8 cellular contexts compared by ENCODE assay signal in genomic region chr3:49689887-49690624, GRCh38. TPM values are rescaled to one million over a fixed set of nuclear protein-coding genes. Genes with fewer than 3 reads are reported as not detected.
A peak's percentile ranks its signal among the peaks of the same experiment; 100 is the strongest.
DNase-seq lines count a peak whose midpoint lies in the region; ATAC-seq and TF ChIP-seq lines count a peak whose summit lies in the region.
"Not testable (repeated sequence)": the region's sequence is repeated elsewhere in the genome, so short reads cannot be mapped to it uniquely, and the experiment has no call there.

No MANE protein-coding gene starts in this region.

- H3K23ac ChIP-seq in H9 (ENCODE audit: insufficient read length, low read depth, low read length), result not testable (repeated sequence)

- H3K4me3 ChIP-seq in BE2C (ENCODE audit: low read depth, low read length) (peak overlapping the region; percentile 80), PC-3 (ENCODE audit: low read length) (peak overlapping the region; percentile 96), ectodermal cell (ENCODE audit: insufficient read depth, low read depth, low read length) (peak overlapping the region; percentile 82), iPS-11a (ENCODE audit: low read depth, low read length) (peak overlapping the region; percentile 82), stomach (peak overlapping the region; percentile 71 to 95 (median 83))

- not testable (repeated sequence) for H3K4me1 ChIP-seq in BE2C; H9 (ENCODE audit: insufficient read depth, low read length); PC-3 (ENCODE audit: insufficient read depth, low read length); ectodermal cell (ENCODE audit: control insufficient read depth, insufficient read depth, low read length)
- peaks cover 26 to 52% (median 49%) of the 10 kb centered on the region in 4 donors for H3K4me1 ChIP-seq in stomach

- H3K4me2 ChIP-seq in H9 (ENCODE audit: insufficient read depth, insufficient read length, low read length) (peak overlapping the region; percentile 74), PC-3 (ENCODE audit: low read length) (peak overlapping the region; percentile 92)

- WGBS in H9 (ENCODE audit: extremely low coverage, insufficient read length, low lambda C conversion rate), result no CpG with 5 or more reads among the region's 19 CpGs
- whole genome bisulfite sequencing in ectodermal cell, 2 experiments, result 16 to 19% methylated on average over 19 of the region's 19 CpGs
- 5 to 8% (median 5%) methylated on average over 14 to 19 of the region's 19 CpGs for WGBS in stomach, 5 donors

- H3K18ac ChIP-seq in H9 (ENCODE audit: insufficient read length, low read depth, low read length), result not testable (repeated sequence)

- H2AK5ac ChIP-seq in H9 (ENCODE audit: insufficient read length, low read length), result not testable (repeated sequence)

- not testable (repeated sequence) for H4K8ac ChIP-seq in H9 (replicated peaks; ENCODE audit: insufficient read length, low read depth, low read length)

- H4K5ac ChIP-seq in H9 (ENCODE audit: insufficient read length, low read depth, low read length), result not testable (repeated sequence)

- not testable (repeated sequence) for ATAC-seq in PC-3

- H3K9ac ChIP-seq in H9 (ENCODE audit: extremely low read depth, insufficient read length, low read length), result peak overlapping the region; percentile 42
- peak overlapping the region; percentile 93 for H3K9ac ChIP-seq in PC-3 (ENCODE audit: low read length)

- DNase-seq in BE2C; H9; PC-3; activated naive CD4-positive, alpha-beta T cell treated with anti-CD3 and anti-CD28 coated beads for 36 hours; stomach: not testable (repeated sequence)

- not testable (repeated sequence) for TF ChIP-seq EP300 in stomach (IDR thresholded peaks at IDR 0.05)

- not testable (repeated sequence) for H2BK20ac ChIP-seq in H9 (ENCODE audit: low read depth, low read length, poor library complexity, severe bottlenecking)

- not testable (repeated sequence) for H3K27ac ChIP-seq in H9 (ENCODE audit: insufficient read length, low read depth, low read length); PC-3 (ENCODE audit: low read length); ectodermal cell (ENCODE audit: insufficient read depth, low read depth, low read length, poor library complexity, severe bottlenecking)
- peak overlapping the region; percentile 77 to 91 (median 88) for H3K27ac ChIP-seq in stomach

- not testable (repeated sequence) for H2BK5ac ChIP-seq in H9 (ENCODE audit: insufficient read length, low read length)

- H3K9me3 ChIP-seq in BE2C; H9 (ENCODE audit: control insufficient read depth, low read depth, low read length); PC-3 (ENCODE audit: low read length); ectodermal cell (ENCODE audit: control insufficient read depth, low read length); stomach: not testable (repeated sequence)

- not testable (repeated sequence) for H3K9me2 ChIP-seq in PC-3 (replicated peaks; ENCODE audit: low read length)

- TF ChIP-seq POLR2A in stomach (IDR thresholded peaks at IDR 0.05), result not testable (repeated sequence)

- not testable (repeated sequence) for H2BK15ac ChIP-seq in H9 (ENCODE audit: low read depth, low read length)

- not testable (repeated sequence) for H3K79me1 ChIP-seq in H9 (ENCODE audit: insufficient read depth, low read depth, low read length, poor library complexity, severe bottlenecking)

- H4K20me1 ChIP-seq in H9 (ENCODE audit: control insufficient read depth, insufficient read depth, insufficient read length); PC-3 (ENCODE audit: low read length): not testable (repeated sequence)

- not testable (repeated sequence) for H3K9me3 Mint-ChIP-seq in H9; activated naive CD4-positive, alpha-beta T cell treated with anti-CD3 and anti-CD28 coated beads for 36 hours; nephron

- BruUV-seq in PC-3 (replicated peaks; lab: Mats Ljungman, UMichigan), result not testable (repeated sequence)

- H3T11ph ChIP-seq in H9 (ENCODE audit: low read length), result not testable (repeated sequence)

- not testable (repeated sequence) for TF ChIP-seq CTCF in BE2C (IDR thresholded peaks at IDR 0.05; ENCODE audit: low read depth, low read length); H9 (conservative IDR thresholded peaks at IDR 0.05); PC-3 (conservative IDR thresholded peaks at IDR 0.05; ENCODE audit: low read depth, low read length); nephron (IDR thresholded peaks at IDR 0.05; ENCODE audit: unreplicated experiment in 3 of 3); stomach (IDR thresholded peaks at IDR 0.05)

- H3K36me3 ChIP-seq in BE2C; PC-3 (ENCODE audit: low read depth, low read length); ectodermal cell (ENCODE audit: control insufficient read depth, insufficient read depth, low read length); stomach: not testable (repeated sequence)

- H3F3A ChIP-seq in PC-3 (ENCODE audit: low read length, unreplicated experiment), result not testable (repeated sequence)

- H3K79me2 ChIP-seq in H9 (ENCODE audit: insufficient read depth, low read length), result not testable (repeated sequence)
- peaks cover 25% of the 10 kb centered on the region for H3K79me2 ChIP-seq in PC-3 (ENCODE audit: low read length)

- not testable (repeated sequence) for H3K36me3 Mint-ChIP-seq in H9 (ENCODE audit: insufficient read depth in 1 of 3, low read depth in 3 of 3); activated naive CD4-positive, alpha-beta T cell treated with anti-CD3 and anti-CD28 coated beads for 36 hours (ENCODE audit: low read depth); nephron (ENCODE audit: low read depth)

- H3K4me1 Mint-ChIP-seq in H9 (peaks cover 20 to 30% of the 10 kb centered on the region in 2 experiments), nephron (peaks cover 36% of the 10 kb centered on the region)
- H3K4me1 Mint-ChIP-seq in activated naive CD4-positive, alpha-beta T cell treated with anti-CD3 and anti-CD28 coated beads for 36 hours (ENCODE audit: low read depth), result peaks cover 33% of the 10 kb centered on the region

- not testable (repeated sequence) for H2BK120ac ChIP-seq in H9 (ENCODE audit: low read depth, low read length, poor library complexity, severe bottlenecking)

- H3K27me3 Mint-ChIP-seq in H9 (ENCODE audit: low read depth); activated naive CD4-positive, alpha-beta T cell treated with anti-CD3 and anti-CD28 coated beads for 36 hours (ENCODE audit: low read depth); nephron (ENCODE audit: low read depth): not testable (repeated sequence)

- POLR2A ChIA-PET in PC-3 (lab: Charles Lee; ENCODE audit: unreplicated experiment), result not testable (repeated sequence)

- H2BK12ac ChIP-seq in H9 (ENCODE audit: insufficient read length, low read depth, low read length), result not testable (repeated sequence)

- peak overlapping the region in 2 of 3 experiments; percentile 81 to 96; a peak in 5 of 7 replicates for H3K27ac Mint-ChIP-seq in H9
- H3K27ac Mint-ChIP-seq in activated naive CD4-positive, alpha-beta T cell treated with anti-CD3 and anti-CD28 coated beads for 36 hours, result peak overlapping the region; percentile 37
- H3K27ac Mint-ChIP-seq in nephron, result peak overlapping the region; percentile 71 to 97 (median 92)

- H4K91ac ChIP-seq in H9 (ENCODE audit: insufficient read length, low read depth, low read length), result not testable (repeated sequence)

- not testable (repeated sequence) for H3K23me2 ChIP-seq in H9 (ENCODE audit: insufficient read length, low read depth, low read length, poor library complexity, severe bottlenecking)

- not testable (repeated sequence) for H3K56ac ChIP-seq in H9 (ENCODE audit: insufficient read length, low read depth, low read length)

- H3K27me3 ChIP-seq in BE2C; H9 (ENCODE audit: insufficient read depth, low read length); PC-3 (ENCODE audit: low read length); ectodermal cell (ENCODE audit: control insufficient read depth, insufficient read depth, low read length, poor library complexity, severe bottlenecking): not testable (repeated sequence)
- peaks cover 0 to 22% (median 0%) of the 10 kb centered on the region in 3 donors for H3K27me3 ChIP-seq in stomach

- H2AFZ ChIP-seq in H9 (ENCODE audit: low read length), result not testable (repeated sequence)
- H2AFZ ChIP-seq in PC-3 (ENCODE audit: low read length), result peak overlapping the region; percentile 98

- intact Hi-C loops in PC-3 (cut with micrococcal nuclease); stomach (cut with DNase I; ENCODE audit: low total_unique reads): not testable (repeated sequence)
- intact Hi-C loops in activated naive CD4-positive, alpha-beta T cell treated with anti-CD3 and anti-CD28 coated beads for 36 hours (cut with micrococcal nuclease), result loop anchor here (1.0 to 5.0 kb wide), 2 partner anchors 16 to 32 kb away; partner anchors contain the start of genes APEH and GMPPB

- CTCF ChIA-PET in PC-3 (lab: Charles Lee); activated naive CD4-positive, alpha-beta T cell treated with anti-CD3 and anti-CD28 coated beads for 36 hours (lab: Charles Lee): not testable (repeated sequence)

- not testable (repeated sequence) for H3K14ac ChIP-seq in H9 (ENCODE audit: insufficient read depth, low read length)

- not testable (repeated sequence) for H3K4ac ChIP-seq in H9 (ENCODE audit: low read depth, low read length)

- peak overlapping the region; percentile 90 to 99 for H3K4me3 Mint-ChIP-seq in H9
- peak overlapping the region; percentile 97 for H3K4me3 Mint-ChIP-seq in activated naive CD4-positive, alpha-beta T cell treated with anti-CD3 and anti-CD28 coated beads for 36 hours
- peak overlapping the region; percentile 94 to 98 (median 97) for H3K4me3 Mint-ChIP-seq in nephron

RNA-seq across cellular contexts. Expression of gene RNF123, which starts 0.7 kb away (rescaled TPM):
- 35.4 TPM for polyA plus RNA-seq in BE2C (2012; ENCODE audit: insufficient read depth, insufficient read length, low read depth)
- total RNA-seq in H9 (2021) (39.9 and 40.6 TPM in 2 replicates), PC-3 (2014; rRNA removed) (38.6 and 43.0 TPM in 2 replicates), stomach (10 to 100 TPM; 19.6 to 75.4 (median 33.3) TPM)
- 10 to 100 TPM; 20.3 to 21.5 TPM for total RNA-seq in activated naive CD4-positive, alpha-beta T cell treated with anti-CD3 and anti-CD28 coated beads for 36 hours
- polyA plus RNA-seq in ectodermal cell (2013, experiment 1 of 4), result 37.0 TPM
- 34.0 TPM for polyA plus RNA-seq in ectodermal cell (2013, experiment 2 of 4)
- 30.1 TPM for polyA plus RNA-seq in ectodermal cell (2013, experiment 3 of 4)
- 33.4 TPM for polyA plus RNA-seq in ectodermal cell (2013, experiment 4 of 4)
- 10 to 100 TPM; 18.1 to 22.8 (median 22.0) TPM for polyA plus RNA-seq in stomach

RNA-seq across cellular contexts. Expression of gene MST1, which starts 0.8 kb away (rescaled TPM):
- 35.2 TPM for polyA plus RNA-seq in BE2C (2012; ENCODE audit: insufficient read depth, insufficient read length, low read depth)
- 8.9 and 9.3 TPM in 2 replicates for total RNA-seq in H9 (2021)
- 1.7 and 2.8 TPM in 2 replicates for total RNA-seq in PC-3 (2014; rRNA removed)
- 10 to 100 TPM; 10.7 to 13.1 TPM for total RNA-seq in activated naive CD4-positive, alpha-beta T cell treated with anti-CD3 and anti-CD28 coated beads for 36 hours
- polyA plus RNA-seq in ectodermal cell (2013, experiment 1 of 4), result 15.1 TPM
- 10.6 TPM for polyA plus RNA-seq in ectodermal cell (2013, experiment 2 of 4)
- polyA plus RNA-seq in ectodermal cell (2013, experiment 3 of 4), result 12.9 TPM
- 13.9 TPM for polyA plus RNA-seq in ectodermal cell (2013, experiment 4 of 4)
- total RNA-seq in stomach, result 100 to 1,000 TPM in 2 of 5 donors, 10 to 100 TPM in 2, 1 to 10 TPM in 1; 6.7 to 172 (median 14.9) TPM
- polyA plus RNA-seq in stomach, result 10 to 100 TPM; 18.9 to 36.9 (median 20.5) TPM

RNA-seq across cellular contexts. Expression of gene APEH, which starts 15.9 kb away (rescaled TPM):
- polyA plus RNA-seq in BE2C (2012; ENCODE audit: insufficient read depth, insufficient read length, low read depth), result 130 TPM
- 215 and 220 TPM in 2 replicates for total RNA-seq in H9 (2021)
- 236 and 246 TPM in 2 replicates for total RNA-seq in PC-3 (2014; rRNA removed)
- 100 to 1,000 TPM; 120 to 122 TPM for total RNA-seq in activated naive CD4-positive, alpha-beta T cell treated with anti-CD3 and anti-CD28 coated beads for 36 hours
- 105 TPM for polyA plus RNA-seq in ectodermal cell (2013, experiment 1 of 4)
- 125 TPM for polyA plus RNA-seq in ectodermal cell (2013, experiment 2 of 4)
- 78.6 TPM for polyA plus RNA-seq in ectodermal cell (2013, experiment 3 of 4)
- polyA plus RNA-seq in ectodermal cell (2013, experiment 4 of 4), result 86.9 TPM
- 100 to 1,000 TPM in 1 of 5 donors, 10 to 100 TPM in 4; 23.9 to 104 (median 49.4) TPM for total RNA-seq in stomach
- polyA plus RNA-seq in stomach, result 10 to 100 TPM; 40.3 to 69.7 (median 46.0) TPM

RNA-seq across cellular contexts. Expression of gene AMIGO3, which starts 29.4 kb away (rescaled TPM):
- polyA plus RNA-seq in BE2C (2012; ENCODE audit: insufficient read depth, insufficient read length, low read depth), result 6.7 TPM
- 3.0 and 3.8 TPM in 2 replicates for total RNA-seq in H9 (2021)
- 1.8 and 2.1 TPM in 2 replicates for total RNA-seq in PC-3 (2014; rRNA removed)
- total RNA-seq in activated naive CD4-positive, alpha-beta T cell treated with anti-CD3 and anti-CD28 coated beads for 36 hours, result not detected
- 2.7 TPM for polyA plus RNA-seq in ectodermal cell (2013, experiment 1 of 4)
- polyA plus RNA-seq in ectodermal cell (2013, experiment 2 of 4), result 2.6 TPM
- polyA plus RNA-seq in ectodermal cell (2013, experiment 3 of 4), result 3.0 TPM
- 3.1 TPM for polyA plus RNA-seq in ectodermal cell (2013, experiment 4 of 4)
- total RNA-seq in stomach, result 1 to 10 TPM in 1 of 5 donors, not detected in 4; 1.3 TPM
- polyA plus RNA-seq in stomach, result under 1 TPM; 0.19 to 0.83 (median 0.76) TPM

RNA-seq across cellular contexts. Expression of gene GMPPB, which starts 33.7 kb away (rescaled TPM):
- 18.8 TPM for polyA plus RNA-seq in BE2C (2012; ENCODE audit: insufficient read depth, insufficient read length, low read depth)
- total RNA-seq in H9 (2021) (29.1 and 31.1 TPM in 2 replicates), PC-3 (2014; rRNA removed) (69.5 and 83.9 TPM in 2 replicates), stomach (10 to 100 TPM; 26.3 to 81.7 (median 39.3) TPM)
- 10 to 100 TPM; 25.6 to 27.4 TPM for total RNA-seq in activated naive CD4-positive, alpha-beta T cell treated with anti-CD3 and anti-CD28 coated beads for 36 hours
- 15.9 TPM for polyA plus RNA-seq in ectodermal cell (2013, experiment 1 of 4)
- polyA plus RNA-seq in ectodermal cell (2013, experiment 2 of 4), result 18.2 TPM
- 12.4 TPM for polyA plus RNA-seq in ectodermal cell (2013, experiment 3 of 4)
- 12.7 TPM for polyA plus RNA-seq in ectodermal cell (2013, experiment 4 of 4)
- 10 to 100 TPM; 14.4 to 33.6 (median 27.3) TPM for polyA plus RNA-seq in stomach

Comparison
In these comparisons a context has a peak if more than half of its experiments do, and no peak if none do; other contexts are left out.
1. H3K27ac Mint-ChIP-seq: peak in every context shown above with its lines; median percentile 92 in nephron; 88 in H9; 37 in activated naive CD4-positive, alpha-beta T cell treated with anti-CD3 and anti-CD28 coated beads for 36 hours.